8 cellular contexts compared by ENCODE assay signal in the genomic region with DNA sequence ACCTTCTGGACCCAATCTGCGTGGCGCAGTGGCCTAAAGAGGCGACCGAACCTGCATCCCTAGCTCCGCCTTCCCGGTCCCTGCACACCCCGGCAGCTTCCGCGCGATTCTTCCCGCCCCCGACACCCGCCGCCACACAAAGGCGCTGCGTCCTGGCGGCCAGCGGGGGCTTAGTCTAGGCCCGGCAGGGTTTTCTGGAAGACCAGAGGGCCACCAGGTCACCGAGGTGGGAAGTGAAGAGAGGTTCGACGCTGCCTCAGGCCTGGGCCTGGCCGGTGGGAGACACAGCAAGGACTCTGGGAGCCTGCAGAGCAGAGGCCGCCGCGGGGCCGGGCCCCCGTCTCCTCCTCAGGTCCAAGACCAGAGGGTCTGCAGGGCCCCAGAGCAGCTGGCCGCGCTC.
DNase-seq lines count a peak whose midpoint lies in the region; ATAC-seq, FAIRE-seq and TF ChIP-seq lines count a peak whose summit lies in the region.

No MANE protein-coding gene starts in this region.

- H3K27me3 ChIP-seq in transverse colon, result peaks cover 5% of the 10 kb centered on the region

- H3K9me3 ChIP-seq in transverse colon, result no peaks in the 10 kb centered on the region

- H3K4me1 Mint-ChIP-seq in naive B cell (peaks cover 26 to 35% (median 27%) of the 10 kb centered on the region in 3 donors), osteocyte (ENCODE audit: unreplicated experiment) (peaks cover 3% of the 10 kb centered on the region)

- H3K4me1 ChIP-seq in transverse colon, result peaks cover 3 to 26% (median 12%) of the 10 kb centered on the region in 4 donors

- TF ChIP-seq POLR2A in GM12892 (IDR thresholded peaks at IDR 0.05; ENCODE audit: low read depth, low read length) (peak; percentile 81), transverse colon (IDR thresholded peaks at IDR 0.05) (peak; percentile 31)

- peak overlapping the region; percentile 18 to 59 (median 46) for H3K4me3 ChIP-seq in transverse colon

- TF ChIP-seq CTCF in transverse colon (IDR thresholded peaks at IDR 0.05), result peak in 1 of 5 experiments; percentile 5
- no peak for TF ChIP-seq CTCF in osteocyte (IDR thresholded peaks at IDR 0.05)

- H3K9me3 Mint-ChIP-seq in naive B cell (peaks cover 0 to 9% (median 1%) of the 10 kb centered on the region in 7 donors), osteocyte (ENCODE audit: unreplicated experiment) (no peaks in the 10 kb centered on the region)

- intact Hi-C loops in transverse colon (cut with DNase I; ENCODE audit: low total_unique reads), result no loop called here

- TF ChIP-seq EP300 in transverse colon (IDR thresholded peaks at IDR 0.05; ENCODE audit: low read depth), result no peak

- no peaks in the 10 kb centered on the region for H3K36me3 ChIP-seq in transverse colon

- H3K27ac ChIP-seq in transverse colon, result peak overlapping the region in 3 of 4 donors; percentile 62 to 72 (median 67)

- FAIRE-seq in GM12892 (lab: Jason Lieb, UNC), result no peak

- no peaks in the 10 kb centered on the region for H3K36me3 Mint-ChIP-seq in naive B cell
- H3K36me3 Mint-ChIP-seq in osteocyte (ENCODE audit: unreplicated experiment), result no peaks in the 10 kb centered on the region

- H3K27me3 Mint-ChIP-seq in naive B cell (peaks cover 0 to 25% (median 21%) of the 10 kb centered on the region in 3 donors), osteocyte (ENCODE audit: unreplicated experiment) (peaks cover 55% of the 10 kb centered on the region)

- in situ Hi-C loops in transverse colon (cut with MboI; ENCODE audit: low pct_ligation_motif_present in 1 of 4, low pct_unique_long_range_greater_than_20kb in 1 of 4, low sequenced_read_pairs in 3 of 4), result loop anchor here in 3 of 4 donors (10.0 to 25.0 kb wide), 3 partner anchors 243 to 445 kb away; a partner anchor contains a TSS

- H3K27ac Mint-ChIP-seq in naive B cell (peak overlapping the region in 1 of 6 donors; percentile 18), osteocyte (ENCODE audit: unreplicated experiment) (no peak overlapping the region)

- DNase-seq in GM12892 (ENCODE audit: insufficient read length) (no peak), T-helper 2 cell (peak; percentile 24 to 63 (median 29)), naive B cell (no peak), transverse colon (peak; percentile 70), osteocyte (ENCODE audit: extremely low spot score, unreplicated experiment) (no peak)
- peak; percentile 31 for DNase-seq in central memory CD4-positive, alpha-beta T cell

- ATAC-seq in naive B cell (ENCODE audit: low read depth in 2 of 2) (no peak), HG03039 (IDR thresholded peaks at IDR 0.05; ENCODE audit: unreplicated experiment) (no peak), GM18502 (IDR thresholded peaks at IDR 0.05; ENCODE audit: poor library complexity, unreplicated experiment) (no peak)

- H3K4me3 Mint-ChIP-seq in naive B cell (peak overlapping the region; percentile 66 to 89 (median 76)), osteocyte (ENCODE audit: unreplicated experiment) (no peak overlapping the region)

- WGBS in transverse colon (ENCODE audit: low coverage in 1 of 2), 2 donors, result 18% methylated on average over 29 of the region's 30 CpGs; no CpG with 5 or more reads in 1 of the 2 donors

Comparison
In these comparisons a context has a peak if more than half of its experiments do, and no peak if none do; other contexts are left out.
1. DNase-seq: peak in T-helper 2 cell (5 of 5), central memory CD4-positive, alpha-beta T cell (single experiment) and transverse colon (single experiment); none in GM12892 (single experiment), naive B cell (single experiment) and osteocyte (single experiment).